18 cellular contexts compared by ENCODE assay signal in the genomic region with DNA sequence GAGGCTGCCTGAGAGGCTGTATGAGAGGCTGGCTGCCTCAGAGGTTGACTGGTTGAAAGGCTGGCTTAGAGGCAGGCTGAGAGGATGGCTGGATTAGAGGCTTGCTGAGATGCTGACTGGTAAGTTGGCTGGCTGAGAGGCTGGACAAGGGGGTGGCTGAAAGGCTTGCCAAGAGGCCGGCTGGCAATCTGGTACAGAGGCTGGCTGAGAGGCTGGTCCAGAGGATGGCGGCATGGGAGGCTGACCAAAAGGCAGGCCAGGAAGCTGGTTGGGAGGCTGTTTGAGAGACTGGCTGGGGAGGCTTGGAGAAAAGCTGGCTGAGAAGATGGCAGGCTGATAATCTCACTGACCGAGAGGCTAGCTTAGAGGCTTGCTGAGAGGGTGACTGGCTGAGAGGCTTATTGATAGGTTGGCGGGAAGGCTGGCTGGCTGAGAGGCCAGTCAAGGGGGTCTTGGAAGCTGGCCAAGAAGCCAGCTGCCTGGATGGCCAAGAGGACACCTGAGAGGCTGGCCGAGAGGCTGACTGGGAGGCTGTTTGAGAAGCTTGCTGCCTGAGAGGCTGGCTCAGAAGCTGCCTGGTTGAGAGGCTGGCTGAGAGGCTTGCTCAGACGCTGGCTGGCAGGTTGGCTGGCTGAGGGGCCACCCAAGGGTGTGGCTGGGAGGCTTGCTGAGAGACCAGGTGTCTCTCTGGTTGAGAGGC. TPM values are rescaled to one million over a fixed set of nuclear protein-coding genes. Genes with fewer than 3 reads are reported as not detected.
DNase-seq lines count a peak whose midpoint lies in the region; ATAC-seq and TF ChIP-seq lines count a peak whose summit lies in the region.
"Had no signal": no experiment of that assay in that cellular context is flagged by ENCODE, and none has a peak within 500 bp of the region (broad histone marks: within the 10 kb centered on the region; RNA-seq: fewer than 3 reads in every experiment).

No MANE protein-coding gene starts in this region.

- no peaks in the 10 kb centered on the region for H3F3A ChIP-seq in neural progenitor cell (ENCODE audit: low read depth)

- H3K9me3 Mint-ChIP-seq in neural progenitor cell: peaks cover 1% of the 10 kb centered on the region

- peaks cover 24% of the 10 kb centered on the region for H3K4me1 Mint-ChIP-seq in neural progenitor cell

- in situ Hi-C loops in KBM-7 (cut with MboI; ENCODE audit: low pct_unique_long_range_greater_than_20kb, low sequenced_read_pairs): no loop called here

- H2AFZ ChIP-seq in neural progenitor cell (replicated peaks): peak overlapping the region; percentile 34

- H3K36me3 ChIP-seq in neural progenitor cell: no peaks in the 10 kb centered on the region
- H3K36me3 ChIP-seq: brain microvascular endothelial cell, MG63, SJSA1 had no signal

- no peaks in the 10 kb centered on the region for H3K4me1 ChIP-seq in neural progenitor cell
- H3K4me1 ChIP-seq: SJSA1 had no signal

- no peaks in the 10 kb centered on the region for H4K20me1 ChIP-seq in neural progenitor cell (ENCODE audit: low read depth)

- no peaks in the 10 kb centered on the region for H3K27me3 ChIP-seq in neural progenitor cell
- H3K27me3 ChIP-seq: brain microvascular endothelial cell, SJSA1 had no signal

- no peak overlapping the region for H3K27ac ChIP-seq in neural progenitor cell
- H3K27ac ChIP-seq: brain microvascular endothelial cell, SJSA1 had no signal

- no peak for TF ChIP-seq CTCF in neural progenitor cell (IDR thresholded peaks at IDR 0.05)

- no peak overlapping the region for H3K4me2 ChIP-seq in neural progenitor cell

- H3K9me3 ChIP-seq in neural progenitor cell (ENCODE audit: low read depth): no peaks in the 10 kb centered on the region
- H3K9me3 ChIP-seq: MG63, SJSA1 had no signal

- H3K27me3 Mint-ChIP-seq in neural progenitor cell (ENCODE audit: insufficient read depth, low read depth): peaks cover 10% of the 10 kb centered on the region

- H3K27ac Mint-ChIP-seq in neural progenitor cell: peak overlapping the region; percentile 66

- no peaks in the 10 kb centered on the region for H3K79me2 ChIP-seq in neural progenitor cell (ENCODE audit: low read depth)

- H3K4me3 ChIP-seq in neural progenitor cell: no peak overlapping the region
- H3K4me3 ChIP-seq: GM12878, MG63, SJSA1 had no signal

- no peak overlapping the region for H3K9ac ChIP-seq in neural progenitor cell

- DNase-seq in DMS79 (lab: John Stamatoyannopoulos, UW) (peak; percentile 93), NCI-H2107 treated with DMSO at 0.1 percent for 48 hours (lab: John Stamatoyannopoulos, UW; ENCODE audit: unreplicated experiment) (peak; percentile 84), SHP77 treated with DMSO at 0.1 percent for 48 hours (lab: John Stamatoyannopoulos, UW) (peak; percentile 96), neural progenitor cell (ENCODE audit: low spot score) (no peak), Ammon's horn (ENCODE audit: low spot score) (no peak), KBM-7 (no peak), NCI-H1436 treated with DMSO at 0.1 percent for 48 hours (lab: John Stamatoyannopoulos, UW) (no peak)
- DNase-seq: activated naive CD4-positive, alpha-beta T cell treated with Interleukin-2 at 50 U/mL for 16 hours; brain microvascular endothelial cell; DND-41; effector CD8-positive, alpha-beta T cell; MG63; stimulated activated CD4-positive, alpha-beta T cell treated with anti-CD3 and anti-CD28 coated beads, Interleukin-12 subunit alpha, Interleukin-12 subunit beta, amount 100 ng/mL, for 4 hours had no signal

- H3K36me3 Mint-ChIP-seq in neural progenitor cell: no peaks in the 10 kb centered on the region

- H3K4me3 Mint-ChIP-seq in neural progenitor cell: peak overlapping the region; percentile 29

- no peak for ATAC-seq in activated CD4-positive, CD25-positive, alpha-beta regulatory T cell treated with anti-CD3 and anti-CD28 coated beads, Interleukin-2, amount 50 U/mL, for 24 hours
- ATAC-seq: GM12878 had no signal

RNA-seq across cellular contexts. Expression of gene ACSM2B, which starts 34.2 kb away (rescaled TPM):
- not detected in 2 replicates for total RNA-seq in neural progenitor cell (ENCODE audit: low replicate concordance)
- total RNA-seq: activated CD8-positive, alpha-beta memory T cell treated with anti-CD3 and anti-CD28 coated beads for 36 hours; GM12878; SJSA1; temporal lobe had no signal

Comparison
In these comparisons a context has a peak if more than half of its experiments do, and no peak if none do; other contexts are left out.
1. DNase-seq: peak in DMS79 (single experiment), NCI-H2107 treated with DMSO at 0.1 percent for 48 hours (single experiment) and SHP77 treated with DMSO at 0.1 percent for 48 hours (single experiment); none in neural progenitor cell (single experiment), Ammon's horn (single experiment), KBM-7 (single experiment) and NCI-H1436 treated with DMSO at 0.1 percent for 48 hours (single experiment).